Comparison of ENCODE assay signal across 1 cellular context in the genomic region with DNA sequence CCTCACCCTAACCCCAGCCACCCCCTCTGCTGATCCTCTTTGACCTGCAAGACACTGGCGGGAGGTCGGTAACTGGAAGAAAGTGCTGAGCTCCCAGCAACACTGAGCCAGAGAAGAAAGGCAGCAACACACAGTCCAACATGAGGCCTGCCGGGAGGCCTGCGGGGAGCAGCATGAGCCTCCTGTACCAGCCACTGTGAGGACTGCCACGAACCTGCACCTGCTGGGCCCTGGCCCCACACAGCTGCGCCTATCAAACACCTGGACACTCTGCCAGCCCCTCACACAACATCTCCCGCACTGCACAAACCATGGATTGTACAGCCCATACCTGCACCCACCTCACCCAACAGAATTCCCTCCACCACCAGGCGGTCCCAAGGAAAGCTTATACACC.
TF ChIP-seq lines count a peak whose summit lies in the region.

No MANE protein-coding gene starts in this region.

TF ChIP-seq in K562, 482 proteins besides CTCF, POLR2A, EP300 and RAD21:
- TF ChIP-seq, protein P1, sequence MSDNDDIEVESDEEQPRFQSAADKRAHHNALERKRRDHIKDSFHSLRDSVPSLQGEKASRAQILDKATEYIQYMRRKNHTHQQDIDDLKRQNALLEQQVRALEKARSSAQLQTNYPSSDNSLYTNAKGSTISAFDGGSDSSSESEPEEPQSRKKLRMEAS (CRISPR knock-in tag; IDR thresholded peaks at IDR 0.05), result no peak
- TF ChIP-seq SMARCC2 (IDR thresholded peaks at IDR 0.05; ENCODE audit: low read depth), result no peak
- TF ChIP-seq ARNT (IDR thresholded peaks at IDR 0.05), result no peak
- TF ChIP-seq, protein P2, sequence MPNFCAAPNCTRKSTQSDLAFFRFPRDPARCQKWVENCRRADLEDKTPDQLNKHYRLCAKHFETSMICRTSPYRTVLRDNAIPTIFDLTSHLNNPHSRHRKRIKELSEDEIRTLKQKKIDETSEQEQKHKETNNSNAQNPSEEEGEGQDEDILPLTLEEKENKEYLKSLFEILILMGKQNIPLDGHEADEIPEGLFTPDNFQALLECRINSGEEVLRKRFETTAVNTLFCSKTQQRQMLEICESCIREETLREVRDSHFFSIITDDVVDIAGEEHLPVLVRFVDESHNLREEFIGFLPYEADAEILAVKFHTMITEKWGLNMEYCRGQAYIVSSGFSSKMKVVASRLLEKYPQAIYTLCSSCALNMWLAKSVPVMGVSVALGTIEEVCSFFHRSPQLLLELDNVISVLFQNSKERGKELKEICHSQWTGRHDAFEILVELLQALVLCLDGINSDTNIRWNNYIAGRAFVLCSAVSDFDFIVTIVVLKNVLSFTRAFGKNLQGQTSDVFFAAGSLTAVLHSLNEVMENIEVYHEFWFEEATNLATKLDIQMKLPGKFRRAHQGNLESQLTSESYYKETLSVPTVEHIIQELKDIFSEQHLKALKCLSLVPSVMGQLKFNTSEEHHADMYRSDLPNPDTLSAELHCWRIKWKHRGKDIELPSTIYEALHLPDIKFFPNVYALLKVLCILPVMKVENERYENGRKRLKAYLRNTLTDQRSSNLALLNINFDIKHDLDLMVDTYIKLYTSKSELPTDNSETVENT (CRISPR knock-in tag; IDR thresholded peaks at IDR 0.05), result no peak
TF ChIP-seq in K562: peak in this region for 0.
